15 cellular contexts compared by ENCODE assay signal in genomic region chr13:41327994-41328778, GRCh38. TPM values are rescaled to one million over a fixed set of nuclear protein-coding genes. Genes with fewer than 3 reads are reported as not detected.
A peak's percentile ranks its signal among the peaks of the same experiment; 100 is the strongest.
DNase-seq lines count a peak whose midpoint lies in the region; ATAC-seq, FAIRE-seq and TF ChIP-seq lines count a peak whose summit lies in the region.
"Had no signal": no experiment of that assay in that cellular context is flagged by ENCODE, and none has a peak within 500 bp of the region (broad histone marks: within the 10 kb centered on the region; RNA-seq: fewer than 3 reads in every experiment).

No MANE protein-coding gene starts in this region.

- WGBS in heart right ventricle, 2 donors = 59 to 67% methylated on average over 2 of the region's 2 CpGs

- H3K9me3 ChIP-seq in heart right ventricle (no peaks in the 10 kb centered on the region), kidney (ENCODE audit: control insufficient read depth in 1 of 2, low read length in 2 of 2) (no peaks in the 10 kb centered on the region), mucosa of descending colon (no peaks in the 10 kb centered on the region)

- DNase-seq in heart right ventricle = no peak
- no peak for DNase-seq in left cardiac atrium
- DNase-seq in activated CD8-positive, alpha-beta T cell treated with anti-CD3 and anti-CD28 coated beads, Interleukin-2, amount 10 ng/mL, durations not matched to agents 7 days and 5 days = no peak
- no peak for DNase-seq in kidney
- no peak for DNase-seq in mucosa of descending colon
- DNase-seq in putamen (ENCODE audit: low spot score) = no peak
- no peak for DNase-seq in ecto neural progenitor cell (ENCODE audit: low spot score)
- DNase-seq: activated T-cell treated with anti-CD3 and anti-CD28 coated beads, Interleukin-2, amount 50 U/mL, for 24 hours; dorsolateral prefrontal cortex; GDM1; hippocampal formation; NCI-H1417; NK-92 treated with Interleukin-12 subunit alpha and Interleukin-12 subunit beta, amount 100 ng/mL, for 24 hours had no signal

- no peak overlapping the region for H3K27ac Mint-ChIP-seq in activated CD8-positive, alpha-beta T cell treated with anti-CD3 and anti-CD28 coated beads, Interleukin-2, amount 10 ng/mL, durations not matched to agents 7 days and 5 days
- H3K27ac Mint-ChIP-seq: activated T-cell treated with anti-CD3 and anti-CD28 coated beads, Interleukin-2, amount 50 U/mL, for 24 hours had no signal

- H3K36me3 Mint-ChIP-seq in activated CD8-positive, alpha-beta T cell treated with anti-CD3 and anti-CD28 coated beads, Interleukin-2, amount 10 ng/mL, durations not matched to agents 7 days and 5 days (ENCODE audit: low read depth) = peaks cover 56% of the 10 kb centered on the region

- peaks cover 0 to 35% (median 19%) of the 10 kb centered on the region in 9 donors for H3K4me1 ChIP-seq in heart right ventricle
- no peaks in the 10 kb centered on the region for H3K4me1 ChIP-seq in kidney (ENCODE audit: control insufficient read depth in 1 of 2, insufficient read depth in 1 of 2, low read depth in 1 of 2, low read length in 2 of 2)
- no peaks in the 10 kb centered on the region for H3K4me1 ChIP-seq in mucosa of descending colon (ENCODE audit: low read depth)

- peaks cover 25% of the 10 kb centered on the region for H3K4me1 Mint-ChIP-seq in activated CD8-positive, alpha-beta T cell treated with anti-CD3 and anti-CD28 coated beads, Interleukin-2, amount 10 ng/mL, durations not matched to agents 7 days and 5 days (ENCODE audit: low read depth)

- FAIRE-seq in kidney (lab: Jason Lieb, UNC) = peak; percentile 19

- H3K27me3 ChIP-seq in heart right ventricle = no peaks in the 10 kb centered on the region
- H3K27me3 ChIP-seq: dorsolateral prefrontal cortex had no signal

- ATAC-seq in heart right ventricle = peak in 3 of 8 donors; percentile 37 to 43 (median 43)
- ATAC-seq in left cardiac atrium = no peak
- peak; percentile 28 for ATAC-seq in activated CD8-positive, alpha-beta T cell treated with anti-CD3 and anti-CD28 coated beads, Interleukin-2, amount 10 ng/mL, durations not matched to agents 7 days and 5 days
- ATAC-seq in mucosa of descending colon = no peak
- no peak for ATAC-seq in GM21528 (IDR thresholded peaks at IDR 0.05; ENCODE audit: low FRiP score, unreplicated experiment)
- ATAC-seq: HCT116 had no signal

- intact Hi-C loops in heart right ventricle (cut with DNase I) (no loop called here), left cardiac atrium (cut with DNase I) (no loop called here), kidney (cut with DNase I) (no loop called here), mucosa of descending colon (cut with DNase I, micrococcal nuclease) (no loop called here)

- H3K9me3 Mint-ChIP-seq in activated CD8-positive, alpha-beta T cell treated with anti-CD3 and anti-CD28 coated beads, Interleukin-2, amount 10 ng/mL, durations not matched to agents 7 days and 5 days (ENCODE audit: insufficient read depth) = no peaks in the 10 kb centered on the region
- H3K9me3 Mint-ChIP-seq: activated T-cell treated with anti-CD3 and anti-CD28 coated beads, Interleukin-2, amount 50 U/mL, for 24 hours had no signal

- CTCF ChIA-PET in activated CD8-positive, alpha-beta T cell treated with anti-CD3 and anti-CD28 coated beads, Interleukin-2, amount 10 ng/mL, durations not matched to agents 7 days and 5 days (lab: Charles Lee) = interaction anchor here (0.8 to 1.6 kb wide), 2 partner anchors 8 to 106 kb away, joined by 3 read pairs; no protein-coding TSS in a partner anchor

- H3K27ac ChIP-seq in heart right ventricle (peak overlapping the region in 7 of 10 donors; percentile 5 to 57 (median 50)), kidney (ENCODE audit: low read depth in 2 of 2, low read length in 2 of 2) (no peak overlapping the region)
- H3K27ac ChIP-seq: dorsolateral prefrontal cortex had no signal

- H3K4me3 ChIP-seq in heart right ventricle = no peak overlapping the region
- no peak overlapping the region for H3K4me3 ChIP-seq in kidney (ENCODE audit: low read length in 2 of 2)
- H3K4me3 ChIP-seq in mucosa of descending colon = no peak overlapping the region
- H3K4me3 ChIP-seq: dorsolateral prefrontal cortex had no signal

- TF ChIP-seq CTCF in heart right ventricle (IDR thresholded peaks at IDR 0.05) (no peak), kidney (IDR thresholded peaks at IDR 0.05; ENCODE audit: borderline replicate concordance, extremely low read depth, insufficient read depth) (no peak), mucosa of descending colon (IDR thresholded peaks at IDR 0.05) (no peak)

- peak overlapping the region; percentile 27 for H3K4me3 Mint-ChIP-seq in activated CD8-positive, alpha-beta T cell treated with anti-CD3 and anti-CD28 coated beads, Interleukin-2, amount 10 ng/mL, durations not matched to agents 7 days and 5 days
- H3K4me3 Mint-ChIP-seq: activated T-cell treated with anti-CD3 and anti-CD28 coated beads, Interleukin-2, amount 50 U/mL, for 24 hours had no signal

- H3K27me3 Mint-ChIP-seq in activated CD8-positive, alpha-beta T cell treated with anti-CD3 and anti-CD28 coated beads, Interleukin-2, amount 10 ng/mL, durations not matched to agents 7 days and 5 days (ENCODE audit: low read depth) = no peaks in the 10 kb centered on the region
- H3K27me3 Mint-ChIP-seq: activated T-cell treated with anti-CD3 and anti-CD28 coated beads, Interleukin-2, amount 50 U/mL, for 24 hours had no signal

- POLR2A ChIA-PET in activated CD8-positive, alpha-beta T cell treated with anti-CD3 and anti-CD28 coated beads, Interleukin-2, amount 10 ng/mL, durations not matched to agents 7 days and 5 days (lab: Charles Lee) = no interaction called here

- H3K9ac ChIP-seq in kidney (ENCODE audit: low read length in 2 of 2) = no peak overlapping the region

- H3K36me3 ChIP-seq in heart right ventricle (peaks cover 0 to 86% (median 15%) of the 10 kb centered on the region in 9 donors), kidney (ENCODE audit: control insufficient read depth in 1 of 2, insufficient read depth in 2 of 2, low read length in 2 of 2) (peaks cover 4 to 5% of the 10 kb centered on the region in 2 donors), mucosa of descending colon (ENCODE audit: low read depth) (no peaks in the 10 kb centered on the region)

RNA-seq across cellular contexts. Expression of gene NAA16, which starts 17.1 kb away (rescaled TPM):
- total RNA-seq in heart right ventricle (10 to 100 TPM in 2 of 10 donors, 1 to 10 TPM in 8; 5.6 to 10.3 (median 8.5) TPM), left cardiac atrium (10 to 100 TPM in 1 of 2 donors, 1 to 10 TPM in 1; 9.2 to 11.1 TPM), kidney (22.3 TPM), mucosa of descending colon (10 to 100 TPM; 11.0 to 18.6 (median 18.1) TPM)
- polyA plus RNA-seq in heart right ventricle (10 to 100 TPM in 1 of 2 donors, 1 to 10 TPM in 1; 3.4 to 15.1 TPM), kidney (ENCODE audit: insufficient read depth, low read depth, low replicate concordance) (6.4 TPM)
- total RNA-seq in activated CD8-positive, alpha-beta T cell treated with anti-CD3 and anti-CD28 coated beads, Interleukin-2, amount 10 ng/mL, durations not matched to agents 7 days and 5 days = 10 to 100 TPM; 36.7 to 38.7 TPM

Comparison
In these comparisons a context has a peak if more than half of its experiments do, and no peak if none do; other contexts are left out.
1. H3K27ac ChIP-seq: peak in heart right ventricle (7 of 10); none in kidney (0 of 2).